ENCODE assay signal across 9 cellular contexts in genomic region chr3:42635111-42635510, GRCh38. TPM values are rescaled to one million over a fixed set of nuclear protein-coding genes. Genes with fewer than 3 reads are reported as not detected.
DNase-seq lines count a peak whose midpoint lies in the region; ATAC-seq lines count a peak whose summit lies in the region.
"Had no signal": no experiment of that assay in that cellular context is flagged by ENCODE, and none has a peak within 500 bp of the region (broad histone marks: within the 10 kb centered on the region; RNA-seq: fewer than 3 reads in every experiment).

No MANE protein-coding gene starts in this region.

- ATAC-seq in activated T-helper 17 cell treated with anti-CD3 and anti-CD28 coated beads, Interleukin-2, amount 50 U/mL, for 72 hours (replicated peaks): peak; percentile 37
- ATAC-seq in stimulated activated naive CD8-positive, alpha-beta T cell treated with anti-CD3 and anti-CD28 coated beads, Interleukin-15, Interleukin-2, amounts not matched to agents 100 U/mL and 50 U/mL, for 24 hours: peak; percentile 63
- ATAC-seq in HG03354 (IDR thresholded peaks at IDR 0.05; ENCODE audit: poor library complexity, severe bottlenecking, unreplicated experiment): no peak

- H3K4me1 ChIP-seq in neuronal stem cell (ENCODE audit: control insufficient read depth in 2 of 2, insufficient read depth in 1 of 2, low read depth in 1 of 2, low read length in 2 of 2): peaks cover 2 to 6% of the 10 kb centered on the region in 2 donors

- no peak overlapping the region for H3K4me3 Mint-ChIP-seq in activated naive CD4-positive, alpha-beta T cell treated with anti-CD3 and anti-CD28 coated beads, Interleukin-2, amount 50 U/mL, for 24 hours
- H3K4me3 Mint-ChIP-seq in activated T-helper 17 cell treated with anti-CD3 and anti-CD28 coated beads, Interleukin-2, amount 50 U/mL, for 72 hours: peak overlapping the region; percentile 6

- WGBS in neuronal stem cell (ENCODE audit: extremely low coverage in 2 of 2, insufficient read length in 2 of 2, insufficient replicate concordance in 1 of 2), 2 donors: no CpG with 5 or more reads among the region's 2 CpGs

- no peaks in the 10 kb centered on the region for H3K79me1 ChIP-seq in neuronal stem cell (ENCODE audit: low read depth, low read length)

- no peak overlapping the region for H2BK15ac ChIP-seq in neuronal stem cell (ENCODE audit: low read length)

- peak overlapping the region; percentile 76 for H3K27ac Mint-ChIP-seq in activated naive CD4-positive, alpha-beta T cell treated with anti-CD3 and anti-CD28 coated beads, Interleukin-2, amount 50 U/mL, for 24 hours
- peak overlapping the region; percentile 80 for H3K27ac Mint-ChIP-seq in activated T-helper 17 cell treated with anti-CD3 and anti-CD28 coated beads, Interleukin-2, amount 50 U/mL, for 72 hours

- H2BK120ac ChIP-seq in neuronal stem cell (ENCODE audit: low read depth, low read length): no peak overlapping the region

- H3K36me3 ChIP-seq in neuronal stem cell (replicated peaks in 1 of 2; ENCODE audit: control insufficient read depth in 2 of 2, insufficient read depth in 2 of 2, low read length in 2 of 2): peaks cover 47 to 99% of the 10 kb centered on the region in 2 donors

- no peak for DNase-seq in activated naive CD4-positive, alpha-beta T cell treated with Interleukin-2 at 50 U/mL for 16 hours
- DNase-seq in stimulated activated naive CD8-positive, alpha-beta T cell treated with anti-CD3 and anti-CD28 coated beads, Interleukin-15, Interleukin-2, amounts not matched to agents 100 U/mL and 50 U/mL, for 24 hours: no peak
- no peak for DNase-seq in neuronal stem cell (ENCODE audit: low spot score)
- DNase-seq: GOT3, NCI-H345 had no signal

- peaks cover 9% of the 10 kb centered on the region for H3K4me1 Mint-ChIP-seq in activated naive CD4-positive, alpha-beta T cell treated with anti-CD3 and anti-CD28 coated beads, Interleukin-2, amount 50 U/mL, for 24 hours
- peaks cover 10% of the 10 kb centered on the region for H3K4me1 Mint-ChIP-seq in activated T-helper 17 cell treated with anti-CD3 and anti-CD28 coated beads, Interleukin-2, amount 50 U/mL, for 72 hours

- H3K27ac ChIP-seq in neuronal stem cell (replicated peaks; ENCODE audit: low read length): no peak overlapping the region

- no peak overlapping the region for H2AK5ac ChIP-seq in neuronal stem cell (ENCODE audit: low read depth, low read length)

- no peak overlapping the region for H3K4me3 ChIP-seq in neuronal stem cell (ENCODE audit: low read length in 2 of 2)

- H3K4ac ChIP-seq in neuronal stem cell (ENCODE audit: low read length): no peak overlapping the region

- peaks cover 15% of the 10 kb centered on the region for H3K36me3 Mint-ChIP-seq in activated naive CD4-positive, alpha-beta T cell treated with anti-CD3 and anti-CD28 coated beads, Interleukin-2, amount 50 U/mL, for 24 hours
- H3K36me3 Mint-ChIP-seq in activated T-helper 17 cell treated with anti-CD3 and anti-CD28 coated beads, Interleukin-2, amount 50 U/mL, for 72 hours (ENCODE audit: low read depth): no peaks in the 10 kb centered on the region

- no peak overlapping the region for H2BK5ac ChIP-seq in neuronal stem cell (ENCODE audit: low read length)

- H4K91ac ChIP-seq in neuronal stem cell (ENCODE audit: low read depth, low read length, poor library complexity): no peak overlapping the region

- no peaks in the 10 kb centered on the region for H3K9me3 Mint-ChIP-seq in activated naive CD4-positive, alpha-beta T cell treated with anti-CD3 and anti-CD28 coated beads, Interleukin-2, amount 50 U/mL, for 24 hours
- no peaks in the 10 kb centered on the region for H3K9me3 Mint-ChIP-seq in activated T-helper 17 cell treated with anti-CD3 and anti-CD28 coated beads, Interleukin-2, amount 50 U/mL, for 72 hours

- H3K14ac ChIP-seq in neuronal stem cell (ENCODE audit: low read length): no peak overlapping the region

- H3K27me3 ChIP-seq in neuronal stem cell (ENCODE audit: control insufficient read depth in 3 of 3, insufficient read depth in 3 of 3, low read depth in 1 of 3, low read length in 3 of 3): no peaks in the 10 kb centered on the region

- no peak overlapping the region for H2AFZ ChIP-seq in neuronal stem cell (ENCODE audit: low read length)

- no peak overlapping the region for H3K4me2 ChIP-seq in neuronal stem cell (ENCODE audit: insufficient read depth, low read length, poor library complexity, severe bottlenecking)

- no peak overlapping the region for H2BK12ac ChIP-seq in neuronal stem cell (ENCODE audit: low read length)

- no peaks in the 10 kb centered on the region for H3K9me3 ChIP-seq in neuronal stem cell (replicated peaks in 1 of 2; ENCODE audit: control insufficient read depth in 2 of 2, insufficient read depth in 1 of 2, low read depth in 1 of 2, low read length in 2 of 2)

- H3K27me3 Mint-ChIP-seq in activated naive CD4-positive, alpha-beta T cell treated with anti-CD3 and anti-CD28 coated beads, Interleukin-2, amount 50 U/mL, for 24 hours: no peaks in the 10 kb centered on the region
- no peaks in the 10 kb centered on the region for H3K27me3 Mint-ChIP-seq in activated T-helper 17 cell treated with anti-CD3 and anti-CD28 coated beads, Interleukin-2, amount 50 U/mL, for 72 hours

- H3K23ac ChIP-seq in neuronal stem cell (ENCODE audit: low read depth, low read length, poor library complexity): no peak overlapping the region

- H3K9ac ChIP-seq in neuronal stem cell (ENCODE audit: low read depth, low read length, poor library complexity): no peak overlapping the region

- H4K8ac ChIP-seq in neuronal stem cell (ENCODE audit: low read depth, low read length): no peak overlapping the region

- H3K18ac ChIP-seq in neuronal stem cell (ENCODE audit: low read length): no peak overlapping the region

RNA-seq across cellular contexts. Expression of gene ZBTB47, which starts 18.4 kb away (rescaled TPM):
- 1 to 10 TPM in 1 of 2 donors, under 1 TPM in 1; 0.19 to 1.2 TPM for total RNA-seq in activated T-helper 17 cell treated with anti-CD3 and anti-CD28 coated beads, Interleukin-2, amount 50 U/mL, for 72 hours
- polyA plus RNA-seq in neuronal stem cell (2013, experiment 1 of 2): 2.7 TPM
- 2.8 TPM for polyA plus RNA-seq in neuronal stem cell (2013, experiment 2 of 2)

RNA-seq across cellular contexts. Expression of gene NKTR, which starts 34.6 kb away (rescaled TPM):
- total RNA-seq in activated T-helper 17 cell treated with anti-CD3 and anti-CD28 coated beads, Interleukin-2, amount 50 U/mL, for 72 hours: 100 to 1,000 TPM in 1 of 2 donors, 10 to 100 TPM in 1; 81.8 to 122 TPM
- 57.4 TPM for polyA plus RNA-seq in neuronal stem cell (2013, experiment 1 of 2)
- polyA plus RNA-seq in neuronal stem cell (2013, experiment 2 of 2): 60.9 TPM

RNA-seq across cellular contexts. Expression of gene SS18L2, which starts 44.5 kb away (rescaled TPM):
- 10 to 100 TPM; 55.7 to 69.8 TPM for total RNA-seq in activated T-helper 17 cell treated with anti-CD3 and anti-CD28 coated beads, Interleukin-2, amount 50 U/mL, for 72 hours
- polyA plus RNA-seq in neuronal stem cell (2013, experiment 1 of 2): 75.6 TPM
- polyA plus RNA-seq in neuronal stem cell (2013, experiment 2 of 2): 77.7 TPM

RNA-seq across cellular contexts. Expression of gene KLHL40, which starts 50.2 kb away (rescaled TPM):
- total RNA-seq in activated T-helper 17 cell treated with anti-CD3 and anti-CD28 coated beads, Interleukin-2, amount 50 U/mL, for 72 hours: not detected
- not detected for polyA plus RNA-seq in neuronal stem cell (2013, experiment 1 of 2)
- polyA plus RNA-seq in neuronal stem cell (2013, experiment 2 of 2): not detected
- total RNA-seq: liver had no signal
- polyA plus RNA-seq: liver had no signal

RNA-seq across cellular contexts. Expression of gene SEC22C, which starts 53.3 kb away (rescaled TPM):
- total RNA-seq in activated T-helper 17 cell treated with anti-CD3 and anti-CD28 coated beads, Interleukin-2, amount 50 U/mL, for 72 hours: 10 to 100 TPM; 32.3 to 46.9 TPM
- 30.9 TPM for polyA plus RNA-seq in neuronal stem cell (2013, experiment 1 of 2)
- 29.4 TPM for polyA plus RNA-seq in neuronal stem cell (2013, experiment 2 of 2)
